Comparison of ENCODE assay signal across 8 cellular contexts in genomic region chr9:12817702-12818101, GRCh38. TPM values are rescaled to one million over a fixed set of nuclear protein-coding genes. Genes with fewer than 3 reads are reported as not detected.
DNase-seq lines count a peak whose midpoint lies in the region; ATAC-seq and TF ChIP-seq lines count a peak whose summit lies in the region.

No MANE protein-coding gene starts in this region.

- H3K27me3 ChIP-seq in prostate gland (replicated peaks; ENCODE audit: insufficient read depth) = no peaks in the 10 kb centered on the region

- H3K27ac ChIP-seq in VCaP = peak overlapping the region; percentile 94
- peak overlapping the region in 1 of 2 donors; percentile 14 for H3K27ac ChIP-seq in prostate gland

- H3K4me1 ChIP-seq in prostate gland (replicated peaks) = no peaks in the 10 kb centered on the region

- intact Hi-C loops in prostate gland (cut with DNase I) = no loop called here

- TF ChIP-seq CTCF in VCaP (conservative IDR thresholded peaks at IDR 0.05) (no peak), prostate gland (IDR thresholded peaks at IDR 0.05) (no peak)

- H3K4me3 ChIP-seq in prostate gland = no peak overlapping the region

- TF ChIP-seq POLR2A in prostate gland (IDR thresholded peaks at IDR 0.05) = no peak

- H3K36me3 ChIP-seq in prostate gland = no peaks in the 10 kb centered on the region

- 33% methylated on average over 9 of the region's 9 CpGs for WGBS in prostate gland

- peak; percentile 56 for DNase-seq in foreskin melanocyte
- DNase-seq in prostate gland (ENCODE audit: low spot score) = peak; percentile 40
- DNase-seq in NCI-H2171 (lab: John Stamatoyannopoulos, UW) = no peak
- no peak for DNase-seq in NCI-H82 treated with DMSO at 0.1 percent for 48 hours (lab: John Stamatoyannopoulos, UW; ENCODE audit: unreplicated experiment)
- no peak for DNase-seq in UCSD-AML1 (lab: John Stamatoyannopoulos, UW; ENCODE audit: unreplicated experiment)
- DNase-seq in T-helper 9 cell = no peak

- no peaks in the 10 kb centered on the region for H3K9me3 ChIP-seq in prostate gland

- ATAC-seq in HG03432 (IDR thresholded peaks at IDR 0.05; ENCODE audit: unreplicated experiment) = peak; percentile 29

RNA-seq across cellular contexts. Expression of gene LURAP1L, which starts 42.9 kb away (rescaled TPM):
- total RNA-seq in prostate gland = 1 to 10 TPM; 2.7 to 8.8 TPM

Comparison
In these comparisons a context has a peak if more than half of its experiments do, and no peak if none do; other contexts are left out.
1. DNase-seq: peak in foreskin melanocyte (single experiment) and prostate gland (single experiment); none in NCI-H2171 (single experiment), NCI-H82 treated with DMSO at 0.1 percent for 48 hours (single experiment), UCSD-AML1 (single experiment) and T-helper 9 cell (single experiment).